ENCODE assay signal across 29 cellular contexts in the genomic region with DNA sequence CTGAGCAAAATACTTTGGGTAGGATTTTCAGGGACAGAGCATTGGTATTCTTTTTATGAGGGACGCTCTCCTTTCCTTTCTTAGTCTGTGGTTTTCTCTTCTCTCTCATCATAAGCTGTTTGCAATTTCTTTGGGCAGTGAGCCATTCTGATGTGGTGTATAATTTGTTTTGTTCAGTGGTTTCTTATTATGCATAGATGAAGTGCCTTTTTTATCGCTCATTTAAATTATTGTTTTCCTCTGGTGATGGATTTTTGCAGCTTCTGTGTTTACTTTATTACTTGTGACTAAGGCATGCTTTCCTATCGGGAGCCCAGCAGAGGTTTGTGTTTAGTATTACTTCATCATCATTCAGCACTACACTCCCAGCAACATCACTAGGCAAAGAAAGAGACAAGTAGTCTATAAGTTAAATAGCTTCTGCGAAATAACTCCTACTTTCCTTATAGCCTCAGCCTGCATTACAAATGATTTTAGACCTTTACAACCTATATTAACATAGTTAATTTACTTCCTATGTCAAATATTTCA.
A peak's percentile ranks its signal among the peaks of the same experiment; 100 is the strongest.
DNase-seq lines count a peak whose midpoint lies in the region; ATAC-seq and TF ChIP-seq lines count a peak whose summit lies in the region.
"Had no signal": no experiment of that assay in that cellular context is flagged by ENCODE, and none has a peak within 500 bp of the region (broad histone marks: within the 10 kb centered on the region; RNA-seq: fewer than 3 reads in every experiment).

No MANE protein-coding gene starts in this region.

- no peaks in the 10 kb centered on the region for H3K36me3 Mint-ChIP-seq in neural progenitor cell
- H3K36me3 Mint-ChIP-seq: activated CD8-positive, alpha-beta memory T cell treated with anti-CD3 and anti-CD28 coated beads, Interleukin-2, amount 10 ng/mL, durations not matched to agents 7 days and 5 days; memory B cell had no signal

- no peaks in the 10 kb centered on the region for H3F3A ChIP-seq in neural progenitor cell (ENCODE audit: low read depth)

- no peak for TF ChIP-seq CTCF in esophagus squamous epithelium (IDR thresholded peaks at IDR 0.05)
- no peak for TF ChIP-seq CTCF in foreskin fibroblast (IDR thresholded peaks at IDR 0.05; ENCODE audit: low read depth, low read length)
- TF ChIP-seq CTCF in neural progenitor cell (IDR thresholded peaks at IDR 0.05): no peak

- no peak overlapping the region for H3K4me3 Mint-ChIP-seq in neural progenitor cell
- H3K4me3 Mint-ChIP-seq: activated CD8-positive, alpha-beta memory T cell treated with anti-CD3 and anti-CD28 coated beads, Interleukin-2, amount 10 ng/mL, durations not matched to agents 7 days and 5 days; activated naive CD4-positive, alpha-beta T cell treated with anti-CD3 and anti-CD28 coated beads for 36 hours; activated T-cell treated with anti-CD3 and anti-CD28 coated beads, Interleukin-2, amount 50 U/mL, for 72 hours; dendritic cell treated with granulocyte-macrophage colony-stimulating factor and Interleukin-4, amounts not matched to agents 40 ng/mL and 50 ng/mL, for 4 days; memory B cell; T-helper 17 cell had no signal

- H3K27ac Mint-ChIP-seq in neural progenitor cell: no peak overlapping the region
- H3K27ac Mint-ChIP-seq: activated CD8-positive, alpha-beta memory T cell treated with anti-CD3 and anti-CD28 coated beads, Interleukin-2, amount 10 ng/mL, durations not matched to agents 7 days and 5 days; activated naive CD4-positive, alpha-beta T cell treated with anti-CD3 and anti-CD28 coated beads for 36 hours; activated T-cell treated with anti-CD3 and anti-CD28 coated beads, Interleukin-2, amount 50 U/mL, for 72 hours; dendritic cell treated with granulocyte-macrophage colony-stimulating factor and Interleukin-4, amounts not matched to agents 40 ng/mL and 50 ng/mL, for 4 days; memory B cell; T-helper 17 cell had no signal

- H3K4me3 ChIP-seq in esophagus squamous epithelium: no peak overlapping the region
- H3K4me3 ChIP-seq in foreskin fibroblast (ENCODE audit: low read depth in 1 of 2, low read length in 2 of 2): no peak overlapping the region
- no peak overlapping the region for H3K4me3 ChIP-seq in neural progenitor cell
- H3K4me3 ChIP-seq: heart right ventricle, prostate gland, upper lobe of left lung had no signal

- H3K36me3 ChIP-seq in esophagus squamous epithelium: no peaks in the 10 kb centered on the region
- no peaks in the 10 kb centered on the region for H3K36me3 ChIP-seq in neural progenitor cell
- H3K36me3 ChIP-seq: heart right ventricle, neutrophil, prostate gland, upper lobe of left lung had no signal

- WGBS in esophagus squamous epithelium, 2 donors: 61 to 67% methylated on average over 4 of the region's 4 CpGs

- no peak overlapping the region for H3K4me2 ChIP-seq in neural progenitor cell

- no peak overlapping the region for H2AFZ ChIP-seq in neural progenitor cell (replicated peaks)

- no peaks in the 10 kb centered on the region for H3K27me3 Mint-ChIP-seq in neural progenitor cell (ENCODE audit: insufficient read depth, low read depth)
- H3K27me3 Mint-ChIP-seq: activated CD8-positive, alpha-beta memory T cell treated with anti-CD3 and anti-CD28 coated beads, Interleukin-2, amount 10 ng/mL, durations not matched to agents 7 days and 5 days; dendritic cell treated with granulocyte-macrophage colony-stimulating factor and Interleukin-4, amounts not matched to agents 40 ng/mL and 50 ng/mL, for 4 days; memory B cell; T-helper 17 cell had no signal

- H3K9me3 ChIP-seq in esophagus squamous epithelium (no peaks in the 10 kb centered on the region), neural progenitor cell (ENCODE audit: low read depth) (no peaks in the 10 kb centered on the region)
- H3K9me3 ChIP-seq: Caco-2, heart right ventricle, neutrophil, prostate gland, upper lobe of left lung had no signal

- DNase-seq in Caki2 (ENCODE audit: low read depth) (peak; percentile 2), NCI-H1105 (lab: John Stamatoyannopoulos, UW) (peak; percentile 3), astrocyte of the hippocampus (ENCODE audit: low read depth, low spot score) (peak; percentile 71), iris pigment epithelial cell (ENCODE audit: low read depth) (peak; percentile 6), esophagus squamous epithelium (lab: John Stamatoyannopoulos, UW) (no peak), foreskin fibroblast (no peak), neural progenitor cell (ENCODE audit: low spot score) (no peak)
- DNase-seq: activated CD4-positive, alpha-beta T cell treated with anti-CD3 and anti-CD28 coated beads for 48 hours; activated CD8-positive, alpha-beta memory T cell treated with anti-CD3 and anti-CD28 coated beads, Interleukin-2, amount 10 ng/mL, durations not matched to agents 7 days and 5 days; activated naive CD4-positive, alpha-beta T cell treated with anti-CD3 and anti-CD28 coated beads for 36 hours; activated T-cell treated with anti-CD3 and anti-CD28 coated beads, Interleukin-2, amount 50 U/mL, for 72 hours; amniotic stem cell; Caco-2; caudate nucleus; heart right ventricle; KBM-7; MM.1S; NCI-H1694 treated with DMSO at 0.1 percent for 48 hours; NCI-H526 treated with DMSO at 0.1 percent for 48 hours; T-helper 17 cell; upper lobe of left lung had no signal

- H3K9me3 Mint-ChIP-seq in neural progenitor cell: no peaks in the 10 kb centered on the region
- H3K9me3 Mint-ChIP-seq: dendritic cell treated with granulocyte-macrophage colony-stimulating factor and Interleukin-4, amounts not matched to agents 40 ng/mL and 50 ng/mL, for 4 days had no signal

- in situ Hi-C loops in Caki2 (cut with HindIII; ENCODE audit: low pct_unique_long_range_greater_than_20kb, low sequenced_read_pairs): no loop called here

- H3K4me1 Mint-ChIP-seq in neural progenitor cell: no peaks in the 10 kb centered on the region
- H3K4me1 Mint-ChIP-seq: activated CD8-positive, alpha-beta memory T cell treated with anti-CD3 and anti-CD28 coated beads, Interleukin-2, amount 10 ng/mL, durations not matched to agents 7 days and 5 days; memory B cell; T-helper 17 cell had no signal

- H3K9ac ChIP-seq in neural progenitor cell: no peak overlapping the region

- no peaks in the 10 kb centered on the region for H3K4me1 ChIP-seq in esophagus squamous epithelium
- H3K4me1 ChIP-seq in neural progenitor cell: no peaks in the 10 kb centered on the region
- H3K4me1 ChIP-seq: Caco-2, foreskin keratinocyte, heart right ventricle, prostate gland, upper lobe of left lung had no signal

- intact Hi-C loops in esophagus squamous epithelium (cut with DNase I): no loop called here

- no peak overlapping the region for H3K27ac ChIP-seq in esophagus squamous epithelium
- H3K27ac ChIP-seq in neural progenitor cell: no peak overlapping the region
- H3K27ac ChIP-seq: foreskin keratinocyte, heart right ventricle, neutrophil, prostate gland, upper lobe of left lung, VCaP had no signal

- no peaks in the 10 kb centered on the region for H4K20me1 ChIP-seq in neural progenitor cell (ENCODE audit: low read depth)

- ATAC-seq in GM18867 (IDR thresholded peaks at IDR 0.05; ENCODE audit: unreplicated experiment): no peak
- ATAC-seq: activated CD8-positive, alpha-beta memory T cell treated with anti-CD3 and anti-CD28 coated beads, Interleukin-2, amount 10 ng/mL, durations not matched to agents 7 days and 5 days; activated T-cell treated with anti-CD3 and anti-CD28 coated beads, Interleukin-2, amount 50 U/mL, for 72 hours; foreskin keratinocyte; HCT116; heart right ventricle; T-helper 17 cell had no signal

- no peaks in the 10 kb centered on the region for H3K79me2 ChIP-seq in neural progenitor cell (ENCODE audit: low read depth)

- TF ChIP-seq POLR2A in esophagus squamous epithelium (IDR thresholded peaks at IDR 0.05): no peak

- no peaks in the 10 kb centered on the region for H3K27me3 ChIP-seq in esophagus squamous epithelium
- no peaks in the 10 kb centered on the region for H3K27me3 ChIP-seq in neural progenitor cell
- H3K27me3 ChIP-seq: foreskin keratinocyte, heart right ventricle, neutrophil, upper lobe of left lung had no signal

Comparison
In these comparisons a context has a peak if more than half of its experiments do, and no peak if none do; other contexts are left out.
1. DNase-seq: peak in Caki2 (single experiment), NCI-H1105 (single experiment), astrocyte of the hippocampus (single experiment) and iris pigment epithelial cell (single experiment); none in esophagus squamous epithelium (single experiment), foreskin fibroblast (0 of 2) and neural progenitor cell (single experiment).